ENCODE assay signal across 8 cellular contexts in genomic region chr5:30659417-30659816, GRCh38.
"Had no signal": no experiment of that assay in that cellular context is flagged by ENCODE, and none has a peak within 500 bp of the region (broad histone marks: within the 10 kb centered on the region; RNA-seq: fewer than 3 reads in every experiment).

No MANE protein-coding gene starts in this region.

- ATAC-seq: HepG2, K562 had no signal

- FAIRE-seq: HepG2, K562 had no signal

- H3K4me1 Mint-ChIP-seq: IgD-negative memory B cell had no signal

- H3K27ac ChIP-seq: HL-60, KMS-11 had no signal

- H3K27ac Mint-ChIP-seq: IgD-negative memory B cell had no signal

- H3K9ac ChIP-seq: KMS-11 had no signal

- H3K36me3 Mint-ChIP-seq: IgD-negative memory B cell had no signal

- H3K27me3 Mint-ChIP-seq: IgD-negative memory B cell had no signal

- H3K4me3 Mint-ChIP-seq: IgD-negative memory B cell had no signal

- DNase-seq: IMR-90, KBM-7, KG1 had no signal

- H3K4me3 ChIP-seq: K562 had no signal

- H3K4me2 ChIP-seq: KMS-11 had no signal
